ENCODE assay signal across 1 cellular context in the genomic region with DNA sequence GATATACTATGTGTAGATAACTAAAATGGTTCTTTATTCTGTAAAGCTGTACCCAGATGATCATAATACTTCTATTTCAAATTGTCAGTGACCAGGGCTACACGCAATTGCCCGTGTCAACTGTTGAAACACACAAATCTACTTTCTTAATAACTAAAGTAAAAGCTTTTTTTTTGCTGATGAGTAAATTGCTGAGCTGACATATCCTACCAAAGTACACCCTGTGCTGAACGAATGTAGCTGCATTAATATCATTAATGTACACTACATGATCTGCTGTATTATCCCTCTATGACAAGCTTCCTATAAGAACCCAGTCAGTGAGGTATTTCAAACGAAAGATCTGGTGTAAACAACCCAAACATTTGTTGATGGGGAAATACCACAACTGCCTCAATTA.
TF ChIP-seq lines count a peak whose summit lies in the region.

No MANE protein-coding gene starts in this region.

TF ChIP-seq in K562, 482 proteins besides CTCF, POLR2A, EP300 and RAD21 (continued from another document):
- TF ChIP-seq, protein P1, sequence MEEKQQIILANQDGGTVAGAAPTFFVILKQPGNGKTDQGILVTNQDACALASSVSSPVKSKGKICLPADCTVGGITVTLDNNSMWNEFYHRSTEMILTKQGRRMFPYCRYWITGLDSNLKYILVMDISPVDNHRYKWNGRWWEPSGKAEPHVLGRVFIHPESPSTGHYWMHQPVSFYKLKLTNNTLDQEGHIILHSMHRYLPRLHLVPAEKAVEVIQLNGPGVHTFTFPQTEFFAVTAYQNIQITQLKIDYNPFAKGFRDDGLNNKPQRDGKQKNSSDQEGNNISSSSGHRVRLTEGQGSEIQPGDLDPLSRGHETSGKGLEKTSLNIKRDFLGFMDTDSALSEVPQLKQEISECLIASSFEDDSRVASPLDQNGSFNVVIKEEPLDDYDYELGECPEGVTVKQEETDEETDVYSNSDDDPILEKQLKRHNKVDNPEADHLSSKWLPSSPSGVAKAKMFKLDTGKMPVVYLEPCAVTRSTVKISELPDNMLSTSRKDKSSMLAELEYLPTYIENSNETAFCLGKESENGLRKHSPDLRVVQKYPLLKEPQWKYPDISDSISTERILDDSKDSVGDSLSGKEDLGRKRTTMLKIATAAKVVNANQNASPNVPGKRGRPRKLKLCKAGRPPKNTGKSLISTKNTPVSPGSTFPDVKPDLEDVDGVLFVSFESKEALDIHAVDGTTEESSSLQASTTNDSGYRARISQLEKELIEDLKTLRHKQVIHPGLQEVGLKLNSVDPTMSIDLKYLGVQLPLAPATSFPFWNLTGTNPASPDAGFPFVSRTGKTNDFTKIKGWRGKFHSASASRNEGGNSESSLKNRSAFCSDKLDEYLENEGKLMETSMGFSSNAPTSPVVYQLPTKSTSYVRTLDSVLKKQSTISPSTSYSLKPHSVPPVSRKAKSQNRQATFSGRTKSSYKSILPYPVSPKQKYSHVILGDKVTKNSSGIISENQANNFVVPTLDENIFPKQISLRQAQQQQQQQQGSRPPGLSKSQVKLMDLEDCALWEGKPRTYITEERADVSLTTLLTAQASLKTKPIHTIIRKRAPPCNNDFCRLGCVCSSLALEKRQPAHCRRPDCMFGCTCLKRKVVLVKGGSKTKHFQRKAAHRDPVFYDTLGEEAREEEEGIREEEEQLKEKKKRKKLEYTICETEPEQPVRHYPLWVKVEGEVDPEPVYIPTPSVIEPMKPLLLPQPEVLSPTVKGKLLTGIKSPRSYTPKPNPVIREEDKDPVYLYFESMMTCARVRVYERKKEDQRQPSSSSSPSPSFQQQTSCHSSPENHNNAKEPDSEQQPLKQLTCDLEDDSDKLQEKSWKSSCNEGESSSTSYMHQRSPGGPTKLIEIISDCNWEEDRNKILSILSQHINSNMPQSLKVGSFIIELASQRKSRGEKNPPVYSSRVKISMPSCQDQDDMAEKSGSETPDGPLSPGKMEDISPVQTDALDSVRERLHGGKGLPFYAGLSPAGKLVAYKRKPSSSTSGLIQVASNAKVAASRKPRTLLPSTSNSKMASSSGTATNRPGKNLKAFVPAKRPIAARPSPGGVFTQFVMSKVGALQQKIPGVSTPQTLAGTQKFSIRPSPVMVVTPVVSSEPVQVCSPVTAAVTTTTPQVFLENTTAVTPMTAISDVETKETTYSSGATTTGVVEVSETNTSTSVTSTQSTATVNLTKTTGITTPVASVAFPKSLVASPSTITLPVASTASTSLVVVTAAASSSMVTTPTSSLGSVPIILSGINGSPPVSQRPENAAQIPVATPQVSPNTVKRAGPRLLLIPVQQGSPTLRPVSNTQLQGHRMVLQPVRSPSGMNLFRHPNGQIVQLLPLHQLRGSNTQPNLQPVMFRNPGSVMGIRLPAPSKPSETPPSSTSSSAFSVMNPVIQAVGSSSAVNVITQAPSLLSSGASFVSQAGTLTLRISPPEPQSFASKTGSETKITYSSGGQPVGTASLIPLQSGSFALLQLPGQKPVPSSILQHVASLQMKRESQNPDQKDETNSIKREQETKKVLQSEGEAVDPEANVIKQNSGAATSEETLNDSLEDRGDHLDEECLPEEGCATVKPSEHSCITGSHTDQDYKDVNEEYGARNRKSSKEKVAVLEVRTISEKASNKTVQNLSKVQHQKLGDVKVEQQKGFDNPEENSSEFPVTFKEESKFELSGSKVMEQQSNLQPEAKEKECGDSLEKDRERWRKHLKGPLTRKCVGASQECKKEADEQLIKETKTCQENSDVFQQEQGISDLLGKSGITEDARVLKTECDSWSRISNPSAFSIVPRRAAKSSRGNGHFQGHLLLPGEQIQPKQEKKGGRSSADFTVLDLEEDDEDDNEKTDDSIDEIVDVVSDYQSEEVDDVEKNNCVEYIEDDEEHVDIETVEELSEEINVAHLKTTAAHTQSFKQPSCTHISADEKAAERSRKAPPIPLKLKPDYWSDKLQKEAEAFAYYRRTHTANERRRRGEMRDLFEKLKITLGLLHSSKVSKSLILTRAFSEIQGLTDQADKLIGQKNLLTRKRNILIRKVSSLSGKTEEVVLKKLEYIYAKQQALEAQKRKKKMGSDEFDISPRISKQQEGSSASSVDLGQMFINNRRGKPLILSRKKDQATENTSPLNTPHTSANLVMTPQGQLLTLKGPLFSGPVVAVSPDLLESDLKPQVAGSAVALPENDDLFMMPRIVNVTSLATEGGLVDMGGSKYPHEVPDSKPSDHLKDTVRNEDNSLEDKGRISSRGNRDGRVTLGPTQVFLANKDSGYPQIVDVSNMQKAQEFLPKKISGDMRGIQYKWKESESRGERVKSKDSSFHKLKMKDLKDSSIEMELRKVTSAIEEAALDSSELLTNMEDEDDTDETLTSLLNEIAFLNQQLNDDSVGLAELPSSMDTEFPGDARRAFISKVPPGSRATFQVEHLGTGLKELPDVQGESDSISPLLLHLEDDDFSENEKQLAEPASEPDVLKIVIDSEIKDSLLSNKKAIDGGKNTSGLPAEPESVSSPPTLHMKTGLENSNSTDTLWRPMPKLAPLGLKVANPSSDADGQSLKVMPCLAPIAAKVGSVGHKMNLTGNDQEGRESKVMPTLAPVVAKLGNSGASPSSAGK (IDR thresholded peaks at IDR 0.05), result no peak
- TF ChIP-seq, protein P2, sequence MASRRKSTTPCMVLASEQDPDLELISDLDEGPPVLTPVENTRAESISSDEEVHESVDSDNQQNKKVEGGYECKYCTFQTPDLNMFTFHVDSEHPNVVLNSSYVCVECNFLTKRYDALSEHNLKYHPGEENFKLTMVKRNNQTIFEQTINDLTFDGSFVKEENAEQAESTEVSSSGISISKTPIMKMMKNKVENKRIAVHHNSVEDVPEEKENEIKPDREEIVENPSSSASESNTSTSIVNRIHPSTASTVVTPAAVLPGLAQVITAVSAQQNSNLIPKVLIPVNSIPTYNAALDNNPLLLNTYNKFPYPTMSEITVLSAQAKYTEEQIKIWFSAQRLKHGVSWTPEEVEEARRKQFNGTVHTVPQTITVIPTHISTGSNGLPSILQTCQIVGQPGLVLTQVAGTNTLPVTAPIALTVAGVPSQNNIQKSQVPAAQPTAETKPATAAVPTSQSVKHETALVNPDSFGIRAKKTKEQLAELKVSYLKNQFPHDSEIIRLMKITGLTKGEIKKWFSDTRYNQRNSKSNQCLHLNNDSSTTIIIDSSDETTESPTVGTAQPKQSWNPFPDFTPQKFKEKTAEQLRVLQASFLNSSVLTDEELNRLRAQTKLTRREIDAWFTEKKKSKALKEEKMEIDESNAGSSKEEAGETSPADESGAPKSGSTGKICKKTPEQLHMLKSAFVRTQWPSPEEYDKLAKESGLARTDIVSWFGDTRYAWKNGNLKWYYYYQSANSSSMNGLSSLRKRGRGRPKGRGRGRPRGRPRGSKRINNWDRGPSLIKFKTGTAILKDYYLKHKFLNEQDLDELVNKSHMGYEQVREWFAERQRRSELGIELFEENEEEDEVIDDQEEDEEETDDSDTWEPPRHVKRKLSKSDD (conservative IDR thresholded peaks at IDR 0.05; ENCODE audit: low read length), result no peak
- TF ChIP-seq ZC3H8 (IDR thresholded peaks at IDR 0.05), result no peak
- no peak for TF ChIP-seq DACH1 (IDR thresholded peaks at IDR 0.05; ENCODE audit: partially characterized antibody)
- no peak for TF ChIP-seq SLC30A9 (CRISPR knock-in tag; IDR thresholded peaks at IDR 0.05)
- no peak for TF ChIP-seq FOXJ3 (CRISPR knock-in tag; IDR thresholded peaks at IDR 0.05)
- TF ChIP-seq TAF7 (tag; IDR thresholded peaks at IDR 0.05), result no peak
- no peak for TF ChIP-seq ZC3H11A (IDR thresholded peaks at IDR 0.05; ENCODE audit: low read depth, low read length)
- TF ChIP-seq POLR3G (IDR thresholded peaks at IDR 0.05; ENCODE audit: extremely low read depth, insufficient read length, insufficient replicate concordance), result no peak
- no peak for TF ChIP-seq EZH2 (IDR thresholded peaks at IDR 0.05; ENCODE audit: borderline replicate concordance, low read depth, low read length)
- peak; percentile 54 for TF ChIP-seq MAFG (tag; conservative IDR thresholded peaks at IDR 0.05)
- TF ChIP-seq BMI1 (IDR thresholded peaks at IDR 0.05; ENCODE audit: low read length), result no peak
- TF ChIP-seq DMBX1 (CRISPR knock-in tag; IDR thresholded peaks at IDR 0.05; ENCODE audit: borderline replicate concordance), result no peak
- TF ChIP-seq LEF1 (IDR thresholded peaks at IDR 0.05), result no peak
- TF ChIP-seq ZFP36 (IDR thresholded peaks at IDR 0.05; ENCODE audit: low read depth, low read length, partially characterized antibody), result no peak
- no peak for TF ChIP-seq SREBF2 (CRISPR knock-in tag; IDR thresholded peaks at IDR 0.05)
- no peak for TF ChIP-seq SRSF1 (IDR thresholded peaks at IDR 0.05; ENCODE audit: low read depth, low read length)
- TF ChIP-seq SIN3B (IDR thresholded peaks at IDR 0.05; ENCODE audit: low read depth), result no peak
- peak; percentile 65; the same call in 1 of the 2 replicates for TF ChIP-seq C11orf30 (IDR thresholded peaks at IDR 0.05; ENCODE audit: low read depth)
- TF ChIP-seq MAZ (CRISPR knock-in tag; conservative IDR thresholded peaks at IDR 0.05 in 1 of 2, IDR thresholded peaks at IDR 0.05 in 1 of 2), result no peak
- TF ChIP-seq RBFOX2 (IDR thresholded peaks at IDR 0.05; ENCODE audit: low read depth, low read length), result no peak
- no peak for TF ChIP-seq MTA1 (IDR thresholded peaks at IDR 0.05; ENCODE audit: borderline replicate concordance)
- TF ChIP-seq ZNF584 (CRISPR knock-in tag; IDR thresholded peaks at IDR 0.05; ENCODE audit: low read depth), result no peak
- TF ChIP-seq HDAC3 (IDR thresholded peaks at IDR 0.05; ENCODE audit: borderline replicate concordance, partially characterized antibody), result no peak
- no peak for TF ChIP-seq SNRNP70 (optimal IDR thresholded peaks at IDR 0.05; ENCODE audit: low read depth, low read length)
- TF ChIP-seq MAFF (IDR thresholded peaks at IDR 0.05; ENCODE audit: low read length), result peak; percentile 78
- TF ChIP-seq DIDO1 (tag; IDR thresholded peaks at IDR 0.05; ENCODE audit: low read depth), result no peak
- TF ChIP-seq NCOA6 (IDR thresholded peaks at IDR 0.05), result no peak
- TF ChIP-seq, protein P3, sequence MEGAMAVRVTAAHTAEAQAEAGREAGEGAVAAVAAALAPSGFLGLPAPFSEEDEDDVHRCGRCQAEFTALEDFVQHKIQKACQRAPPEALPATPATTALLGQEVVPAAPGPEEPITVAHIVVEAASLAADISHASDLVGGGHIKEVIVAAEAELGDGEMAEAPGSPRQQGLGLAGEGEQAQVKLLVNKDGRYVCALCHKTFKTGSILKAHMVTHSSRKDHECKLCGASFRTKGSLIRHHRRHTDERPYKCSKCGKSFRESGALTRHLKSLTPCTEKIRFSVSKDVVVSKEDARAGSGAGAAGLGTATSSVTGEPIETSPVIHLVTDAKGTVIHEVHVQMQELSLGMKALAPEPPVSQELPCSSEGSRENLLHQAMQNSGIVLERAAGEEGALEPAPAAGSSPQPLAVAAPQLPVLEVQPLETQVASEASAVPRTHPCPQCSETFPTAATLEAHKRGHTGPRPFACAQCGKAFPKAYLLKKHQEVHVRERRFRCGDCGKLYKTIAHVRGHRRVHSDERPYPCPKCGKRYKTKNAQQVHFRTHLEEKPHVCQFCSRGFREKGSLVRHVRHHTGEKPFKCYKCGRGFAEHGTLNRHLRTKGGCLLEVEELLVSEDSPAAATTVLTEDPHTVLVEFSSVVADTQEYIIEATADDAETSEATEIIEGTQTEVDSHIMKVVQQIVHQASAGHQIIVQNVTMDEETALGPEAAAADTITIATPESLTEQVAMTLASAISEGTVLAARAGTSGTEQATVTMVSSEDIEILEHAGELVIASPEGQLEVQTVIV (CRISPR knock-in tag; IDR thresholded peaks at IDR 0.05; ENCODE audit: borderline replicate concordance), result no peak
- TF ChIP-seq ILF3 (IDR thresholded peaks at IDR 0.05; ENCODE audit: borderline replicate concordance), result no peak
- peak; percentile 80 for TF ChIP-seq ZNF316 (IDR thresholded peaks at IDR 0.05)
- TF ChIP-seq, protein P4, sequence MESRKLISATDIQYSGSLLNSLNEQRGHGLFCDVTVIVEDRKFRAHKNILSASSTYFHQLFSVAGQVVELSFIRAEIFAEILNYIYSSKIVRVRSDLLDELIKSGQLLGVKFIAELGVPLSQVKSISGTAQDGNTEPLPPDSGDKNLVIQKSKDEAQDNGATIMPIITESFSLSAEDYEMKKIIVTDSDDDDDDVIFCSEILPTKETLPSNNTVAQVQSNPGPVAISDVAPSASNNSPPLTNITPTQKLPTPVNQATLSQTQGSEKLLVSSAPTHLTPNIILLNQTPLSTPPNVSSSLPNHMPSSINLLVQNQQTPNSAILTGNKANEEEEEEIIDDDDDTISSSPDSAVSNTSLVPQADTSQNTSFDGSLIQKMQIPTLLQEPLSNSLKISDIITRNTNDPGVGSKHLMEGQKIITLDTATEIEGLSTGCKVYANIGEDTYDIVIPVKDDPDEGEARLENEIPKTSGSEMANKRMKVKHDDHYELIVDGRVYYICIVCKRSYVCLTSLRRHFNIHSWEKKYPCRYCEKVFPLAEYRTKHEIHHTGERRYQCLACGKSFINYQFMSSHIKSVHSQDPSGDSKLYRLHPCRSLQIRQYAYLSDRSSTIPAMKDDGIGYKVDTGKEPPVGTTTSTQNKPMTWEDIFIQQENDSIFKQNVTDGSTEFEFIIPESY (CRISPR knock-in tag; IDR thresholded peaks at IDR 0.05), result no peak
- TF ChIP-seq SETDB1 (IDR thresholded peaks at IDR 0.05; ENCODE audit: low read length), result no peak
TF ChIP-seq in K562: peak in this region for 5.
